In genomic region chr2:151765760-151766159, GRCh38 we compare ENCODE assay signal across 14 cellular contexts. TPM values are rescaled to one million over a fixed set of nuclear protein-coding genes. Genes with fewer than 3 reads are reported as not detected.
DNase-seq lines count a peak whose midpoint lies in the region; ATAC-seq and TF ChIP-seq lines count a peak whose summit lies in the region.
"Had no signal": no experiment of that assay in that cellular context is flagged by ENCODE, and none has a peak within 500 bp of the region (broad histone marks: within the 10 kb centered on the region; RNA-seq: fewer than 3 reads in every experiment).

No MANE protein-coding gene starts in this region.

- TF ChIP-seq CTCF in OCI-LY3 (IDR thresholded peaks at IDR 0.05; ENCODE audit: low read depth, low read length), result no peak
- no peak for TF ChIP-seq CTCF in GM13976 (IDR thresholded peaks at IDR 0.05; ENCODE audit: borderline replicate concordance, control extremely low read depth, extremely low read depth, insufficient read depth, missing control alignments)
- no peak for TF ChIP-seq CTCF in transverse colon (IDR thresholded peaks at IDR 0.05)

- H3K27ac ChIP-seq in OCI-LY3 (ENCODE audit: low read length) (peak overlapping the region; percentile 60), transverse colon (no peak overlapping the region)
- H3K27ac ChIP-seq: left lung, ovary, SJSA1 had no signal

- H3K4me1 Mint-ChIP-seq in memory B cell, result peaks cover 59% of the 10 kb centered on the region

- H3K36me3 ChIP-seq in OCI-LY3 (replicated peaks; ENCODE audit: low read depth, low read length) (peaks cover 6% of the 10 kb centered on the region), transverse colon (no peaks in the 10 kb centered on the region)
- H3K36me3 ChIP-seq: ovary, SJSA1 had no signal

- H3K9me3 ChIP-seq in OCI-LY3 (ENCODE audit: insufficient read depth, low read length) (no peaks in the 10 kb centered on the region), transverse colon (no peaks in the 10 kb centered on the region)
- H3K9me3 ChIP-seq: left lung, ovary, SJSA1 had no signal

- ATAC-seq in GM21423 (IDR thresholded peaks at IDR 0.05; ENCODE audit: unreplicated experiment), result peak; percentile 28
- ATAC-seq in memory B cell (ENCODE audit: low read depth), result peak; percentile 67
- no peak for ATAC-seq in HG02840 (IDR thresholded peaks at IDR 0.05; ENCODE audit: low FRiP score, unreplicated experiment)
- ATAC-seq: left lung had no signal

- no peak overlapping the region for H3K9ac ChIP-seq in OCI-LY3 (ENCODE audit: low read length)

- H3K4me3 ChIP-seq in OCI-LY3 (ENCODE audit: low read length) (no peak overlapping the region), transverse colon (no peak overlapping the region)
- H3K4me3 ChIP-seq: left lung, ovary, SJSA1 had no signal

- TF ChIP-seq EP300 in transverse colon (IDR thresholded peaks at IDR 0.05; ENCODE audit: low read depth), result no peak

- H3K9me3 Mint-ChIP-seq in memory B cell, result peaks cover 2% of the 10 kb centered on the region
- H3K9me3 Mint-ChIP-seq: CD4-positive, alpha-beta T cell had no signal

- H4K20me1 ChIP-seq in OCI-LY3 (ENCODE audit: insufficient read depth, low read length), result no peaks in the 10 kb centered on the region

- H3K36me3 Mint-ChIP-seq in memory B cell, result peaks cover 2% of the 10 kb centered on the region

- in situ Hi-C loops in GM13976 (cut with MboI; ENCODE audit: low sequenced_read_pairs, unreplicated experiment) (no loop called here), transverse colon (cut with MboI; ENCODE audit: low pct_ligation_motif_present in 1 of 4, low pct_unique_long_range_greater_than_20kb in 1 of 4, low sequenced_read_pairs in 3 of 4) (no loop called here)

- no peak for TF ChIP-seq POLR2A in transverse colon (IDR thresholded peaks at IDR 0.05)

- H3K4me3 Mint-ChIP-seq in memory B cell, result peak overlapping the region; percentile 76
- H3K4me3 Mint-ChIP-seq: CD4-positive, alpha-beta T cell had no signal

- peak overlapping the region; percentile 94 for H3K27ac Mint-ChIP-seq in memory B cell
- H3K27ac Mint-ChIP-seq: CD4-positive, alpha-beta T cell had no signal

- intact Hi-C loops in transverse colon (cut with DNase I; ENCODE audit: low total_unique reads), result no loop called here

- WGBS in transverse colon (ENCODE audit: low coverage in 1 of 2), 2 donors, result 85 to 94% methylated on average over 3 to 10 of the region's 10 CpGs

- H3K27me3 ChIP-seq in OCI-LY3 (ENCODE audit: low read depth, low read length) (0 out of 2 replicates have a peak, but pooled peaks cover 3% of the 10 kb centered on the region), transverse colon (no peaks in the 10 kb centered on the region)
- H3K27me3 ChIP-seq: left lung, ovary, SJSA1 had no signal

- no peaks in the 10 kb centered on the region for H3K79me2 ChIP-seq in OCI-LY3 (ENCODE audit: low read length)

- DNase-seq in DMS153 treated with DMSO at 0.1 percent for 48 hours (lab: John Stamatoyannopoulos, UW; ENCODE audit: unreplicated experiment) (peak; percentile 73), memory B cell (ENCODE audit: low spot score in 2 of 2) (peak in 1 of 2 donors; percentile 30), NCI-H1105 treated with DMSO at 0.1 percent for 48 hours (lab: John Stamatoyannopoulos, UW) (no peak), GM13976 (ENCODE audit: low spot score) (no peak), transverse colon (no peak)
- DNase-seq: activated naive CD4-positive, alpha-beta T cell; CD4-positive, alpha-beta T cell; left lung; ovary; stimulated activated CD4-positive, alpha-beta T cell treated with anti-CD3 and anti-CD28 coated beads, Interleukin-1b, Interleukin-23, amount 100 ng/mL, for 48 hours had no signal

- H3K4me2 ChIP-seq in OCI-LY3 (ENCODE audit: low read length), result peak overlapping the region; percentile 31

- no peaks in the 10 kb centered on the region for H3K27me3 Mint-ChIP-seq in memory B cell
- H3K27me3 Mint-ChIP-seq: CD4-positive, alpha-beta T cell had no signal

- peaks cover 28% of the 10 kb centered on the region for H3K4me1 ChIP-seq in OCI-LY3 (ENCODE audit: low read length)
- no peaks in the 10 kb centered on the region for H3K4me1 ChIP-seq in transverse colon
- H3K4me1 ChIP-seq: left lung, SJSA1 had no signal

- H2AFZ ChIP-seq in OCI-LY3 (ENCODE audit: low read depth, low read length), result no peak overlapping the region

RNA-seq across cellular contexts. Expression of gene NEB, which starts 31.5 kb away (rescaled TPM):
- total RNA-seq in transverse colon, result 1 to 10 TPM in 2 of 4 donors, under 1 TPM in 2; 0.60 to 7.0 (median 1.4) TPM
